ENCODE assay signal across 1 cellular context in the genomic region with DNA sequence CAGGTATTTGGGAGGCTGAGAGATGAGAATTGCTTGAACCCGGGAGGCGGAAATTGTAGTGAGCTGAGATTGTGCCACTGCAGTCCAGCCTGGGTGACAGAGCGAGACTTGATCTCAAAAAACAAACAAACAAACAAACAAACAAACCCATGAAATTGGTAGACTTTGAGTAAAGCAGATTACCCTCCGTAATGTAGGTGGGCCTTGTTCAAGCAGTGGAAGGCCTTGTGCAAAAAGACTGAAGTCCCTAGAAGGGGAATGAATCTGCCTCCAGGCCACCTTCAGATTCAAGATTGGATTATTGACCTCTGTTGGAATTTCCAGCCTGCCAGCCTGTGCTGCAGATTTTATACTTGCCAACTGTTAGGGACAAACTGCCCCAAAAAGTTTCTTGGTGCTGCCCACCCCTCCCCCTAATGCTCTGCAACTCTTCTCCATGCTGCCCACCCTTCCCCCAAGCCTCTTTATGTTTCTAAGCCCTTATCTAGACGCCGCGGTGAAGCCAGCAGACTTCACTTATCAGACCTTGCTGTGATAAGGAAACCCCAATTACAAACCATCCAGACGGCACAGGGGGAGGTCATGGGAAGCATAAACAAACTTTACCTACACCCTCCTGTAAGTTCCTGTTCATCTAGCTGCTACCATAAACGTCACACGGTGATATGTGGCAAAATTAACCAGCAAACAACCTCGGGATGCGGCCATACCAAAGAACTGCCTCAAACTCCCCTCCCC.
TF ChIP-seq lines count a peak whose summit lies in the region.

No MANE protein-coding gene starts in this region.

TF ChIP-seq in IMR-90, 13 proteins besides CTCF, POLR2A, EP300 and RAD21 (continued from another document):
- TF ChIP-seq, protein P1, sequence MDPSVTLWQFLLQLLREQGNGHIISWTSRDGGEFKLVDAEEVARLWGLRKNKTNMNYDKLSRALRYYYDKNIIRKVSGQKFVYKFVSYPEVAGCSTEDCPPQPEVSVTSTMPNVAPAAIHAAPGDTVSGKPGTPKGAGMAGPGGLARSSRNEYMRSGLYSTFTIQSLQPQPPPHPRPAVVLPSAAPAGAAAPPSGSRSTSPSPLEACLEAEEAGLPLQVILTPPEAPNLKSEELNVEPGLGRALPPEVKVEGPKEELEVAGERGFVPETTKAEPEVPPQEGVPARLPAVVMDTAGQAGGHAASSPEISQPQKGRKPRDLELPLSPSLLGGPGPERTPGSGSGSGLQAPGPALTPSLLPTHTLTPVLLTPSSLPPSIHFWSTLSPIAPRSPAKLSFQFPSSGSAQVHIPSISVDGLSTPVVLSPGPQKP (IDR thresholded peaks at IDR 0.05; ENCODE audit: borderline replicate concordance, low read depth, low read length): no peak
- no peak for TF ChIP-seq CHD1 (IDR thresholded peaks at IDR 0.05; ENCODE audit: low read depth, low read length)
- TF ChIP-seq FOS (IDR thresholded peaks at IDR 0.05; ENCODE audit: low read depth, low read length): no peak
- TF ChIP-seq MAFK (IDR thresholded peaks at IDR 0.05; ENCODE audit: low read depth, low read length): no peak
- TF ChIP-seq, protein P2, sequence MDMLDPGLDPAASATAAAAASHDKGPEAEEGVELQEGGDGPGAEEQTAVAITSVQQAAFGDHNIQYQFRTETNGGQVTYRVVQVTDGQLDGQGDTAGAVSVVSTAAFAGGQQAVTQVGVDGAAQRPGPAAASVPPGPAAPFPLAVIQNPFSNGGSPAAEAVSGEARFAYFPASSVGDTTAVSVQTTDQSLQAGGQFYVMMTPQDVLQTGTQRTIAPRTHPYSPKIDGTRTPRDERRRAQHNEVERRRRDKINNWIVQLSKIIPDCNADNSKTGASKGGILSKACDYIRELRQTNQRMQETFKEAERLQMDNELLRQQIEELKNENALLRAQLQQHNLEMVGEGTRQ (IDR thresholded peaks at IDR 0.05; ENCODE audit: low read depth, low read length): no peak
- TF ChIP-seq RCOR1 (IDR thresholded peaks at IDR 0.05; ENCODE audit: insufficient replicate concordance, low read length): no peak
- no peak for TF ChIP-seq MXI1 (IDR thresholded peaks at IDR 0.05; ENCODE audit: borderline replicate concordance, low read depth, low read length)
- no peak for TF ChIP-seq BHLHE40 (IDR thresholded peaks at IDR 0.05; ENCODE audit: low read depth, low read length)
